In genomic region chr10:81348003-81348402, GRCh38 we compare ENCODE assay signal across 23 cellular contexts.
DNase-seq lines count a peak whose midpoint lies in the region; ATAC-seq, FAIRE-seq and TF ChIP-seq lines count a peak whose summit lies in the region.
"Had no signal": no experiment of that assay in that cellular context is flagged by ENCODE, and none has a peak within 500 bp of the region (broad histone marks: within the 10 kb centered on the region; RNA-seq: fewer than 3 reads in every experiment).

No MANE protein-coding gene starts in this region.

- TF ChIP-seq EP300 in HepG2 (IDR thresholded peaks at IDR 0.05; ENCODE audit: low read depth in 2 of 2, low read length in 2 of 2) = no peak
- TF ChIP-seq EP300 in HepG2 (CRISPR knock-in tag; IDR thresholded peaks at IDR 0.05; ENCODE audit: borderline replicate concordance) = no peak

- 63% methylated on average over 1 of the region's 1 CpG for WGBS in liver
- 3% methylated on average over 1 of the region's 1 CpG for WGBS in HepG2 (ENCODE audit: low lambda C conversion rate)
- WGBS in hepatocyte (ENCODE audit: low lambda C conversion rate, missing lambda C conversion rate) = 87% methylated on average over 1 of the region's 1 CpG

- CTCF ChIA-PET in HepG2 (lab: Yijun Ruan, JAX; ENCODE audit: low intra/inter-chr PET ratio, low total read pairs) = no interaction called here

- intact Hi-C loops in HepG2 (cut with micrococcal nuclease; ENCODE audit: unreplicated experiment) = no loop called here

- H3K36me3 ChIP-seq in liver (ENCODE audit: control insufficient read depth in 4 of 4, insufficient read depth in 3 of 4, low read depth in 1 of 4, low read length in 3 of 4) (no peaks in the 10 kb centered on the region), HepG2 (replicated peaks in 1 of 2; ENCODE audit: control insufficient read depth in 1 of 2, insufficient read depth in 2 of 2, low read length in 2 of 2) (no peaks in the 10 kb centered on the region), hepatocyte (replicated peaks; ENCODE audit: insufficient read depth, low read depth) (no peaks in the 10 kb centered on the region)
- H3K36me3 ChIP-seq: BLaER1 treated with 17β-estradiol and CSF1 and Interleukin-3, amounts not matched to agents 10 nM and 100 nM had no signal

- no peaks in the 10 kb centered on the region for H3K79me2 ChIP-seq in HepG2 (ENCODE audit: insufficient read depth, low read length)
- H3K79me2 ChIP-seq in hepatocyte = no peaks in the 10 kb centered on the region

- peak; percentile 10 for TF ChIP-seq CTCF in liver (IDR thresholded peaks at IDR 0.05; ENCODE audit: low read depth, low read length, missing input control)
- TF ChIP-seq CTCF in HepG2 (CRISPR knock-in tag; IDR thresholded peaks at IDR 0.05) = no peak
- peak; percentile 14 for TF ChIP-seq CTCF in hepatocyte (IDR thresholded peaks at IDR 0.05; ENCODE audit: poor library complexity)

- BruUV-seq in HepG2 (replicated peaks; lab: Mats Ljungman, UMichigan) = no TSS peak

- TF ChIP-seq POLR2A in HepG2 (IDR thresholded peaks at IDR 0.05; ENCODE audit: insufficient read depth in 1 of 2, low read depth in 2 of 2, low read length in 2 of 2) = no peak

- DNase-seq in HepG2 (ENCODE audit: low spot score) (no peak), RKO (ENCODE audit: low spot score) (peak; percentile 12), hepatocyte (ENCODE audit: low spot score) (no peak), NCI-H2107 treated with DMSO at 0.1 percent for 48 hours (lab: John Stamatoyannopoulos, UW; ENCODE audit: unreplicated experiment) (no peak), middle frontal gyrus (ENCODE audit: extremely low spot score, low spot score) (no peak)
- DNase-seq: 8988T; Calu3; CD8-positive, alpha-beta T cell; DMS153; NCI-H1105; NCI-H146; NCI-H2029 treated with DMSO at 0.1 percent for 48 hours; NCI-H446; NCI-H526; SIG-M5; SK-N-SH had no signal

- FAIRE-seq in HepG2 (lab: Jason Lieb, UNC) = no peak
- FAIRE-seq: GM12892, GM19239, H54 had no signal

- no peaks in the 10 kb centered on the region for H3K27me3 ChIP-seq in liver (ENCODE audit: control insufficient read depth in 4 of 4, insufficient read depth in 4 of 4, low read length in 3 of 4)
- no peaks in the 10 kb centered on the region for H3K27me3 ChIP-seq in HepG2 (ENCODE audit: control insufficient read depth in 1 of 2, insufficient read depth in 2 of 2, low read length in 2 of 2)
- no peaks in the 10 kb centered on the region for H3K27me3 ChIP-seq in hepatocyte
- H3K27me3 ChIP-seq: BLaER1 treated with 17β-estradiol and CSF1 and Interleukin-3, amounts not matched to agents 10 nM and 100 nM had no signal

- H3K27ac ChIP-seq in liver (ENCODE audit: low read depth in 1 of 2, low read length in 2 of 2) (no peak overlapping the region), HepG2 (ENCODE audit: extremely low read length, insufficient read depth, low read length) (no peak overlapping the region), hepatocyte (no peak overlapping the region)
- H3K27ac ChIP-seq: BLaER1 treated with 17β-estradiol and CSF1 and Interleukin-3, amounts not matched to agents 10 nM and 100 nM had no signal

- H3K9me3 ChIP-seq in liver (ENCODE audit: control insufficient read depth in 4 of 4, low read length in 3 of 4) (no peaks in the 10 kb centered on the region), HepG2 (ENCODE audit: low read length) (peaks cover 53% of the 10 kb centered on the region), hepatocyte (ENCODE audit: low read depth) (no peaks in the 10 kb centered on the region)
- H3K9me3 ChIP-seq: BLaER1 treated with 17β-estradiol and CSF1 and Interleukin-3, amounts not matched to agents 10 nM and 100 nM; SK-N-SH had no signal

- H3K4me3 ChIP-seq in liver (ENCODE audit: low read depth in 1 of 3, low read length in 3 of 3) (no peak overlapping the region), HepG2 (replicated peaks in 1 of 3; ENCODE audit: insufficient read depth in 1 of 3, low read depth in 2 of 3, low read length in 3 of 3) (no peak overlapping the region), hepatocyte (no peak overlapping the region)
- H3K4me3 ChIP-seq: BLaER1 treated with 17β-estradiol and CSF1 and Interleukin-3, amounts not matched to agents 10 nM and 100 nM had no signal

- ATAC-seq in HepG2 (no peak), GM21515 (IDR thresholded peaks at IDR 0.05; ENCODE audit: unreplicated experiment) (no peak), HG02642 (IDR thresholded peaks at IDR 0.05; ENCODE audit: poor library complexity, unreplicated experiment) (no peak)
- ATAC-seq: CD8-positive, alpha-beta T cell had no signal

- H3K9me2 ChIP-seq in hepatocyte (replicated peaks; ENCODE audit: insufficient read depth) = no peaks in the 10 kb centered on the region
- H3K9me2 ChIP-seq: SK-N-SH had no signal

- H3K9ac ChIP-seq in liver (ENCODE audit: low read depth in 1 of 2, low read length in 2 of 2) (no peak overlapping the region), HepG2 (ENCODE audit: insufficient read depth, low read depth, low read length) (no peak overlapping the region)
- H3K9ac ChIP-seq: BLaER1 treated with 17β-estradiol and CSF1 and Interleukin-3, amounts not matched to agents 10 nM and 100 nM; SK-N-SH had no signal

- H4K20me1 ChIP-seq in HepG2 (ENCODE audit: insufficient read depth, low read length) (no peaks in the 10 kb centered on the region), hepatocyte (ENCODE audit: insufficient read depth, poor library complexity, severe bottlenecking) (no peaks in the 10 kb centered on the region)
- H4K20me1 ChIP-seq: BLaER1 treated with 17β-estradiol and CSF1 and Interleukin-3, amounts not matched to agents 10 nM and 100 nM had no signal

- in situ Hi-C loops in HepG2 (cut with HindIII; ENCODE audit: extremely low pct_ligation_motif_present, low pct_unique_long_range_greater_than_20kb) = no loop called here

- H3K4me1 ChIP-seq in liver (ENCODE audit: control insufficient read depth in 4 of 4, insufficient read depth in 4 of 4, low read length in 3 of 4) (no peaks in the 10 kb centered on the region), HepG2 (ENCODE audit: insufficient read depth, low read length) (no peaks in the 10 kb centered on the region), hepatocyte (ENCODE audit: insufficient read depth) (no peaks in the 10 kb centered on the region)
- H3K4me1 ChIP-seq: BLaER1 treated with 17β-estradiol and CSF1 and Interleukin-3, amounts not matched to agents 10 nM and 100 nM had no signal

- H3K4me2 ChIP-seq in HepG2 (ENCODE audit: low read depth, low read length) (no peak overlapping the region), hepatocyte (no peak overlapping the region)
- H3K4me2 ChIP-seq: BLaER1 treated with 17β-estradiol and CSF1 and Interleukin-3, amounts not matched to agents 10 nM and 100 nM; SK-N-SH had no signal

- POLR2A ChIA-PET in HepG2 (lab: Yijun Ruan, JAX) = no interaction called here

- H2AFZ ChIP-seq in HepG2 (ENCODE audit: low read length) (no peak overlapping the region), hepatocyte (no peak overlapping the region)

- TF ChIP-seq RAD21 in liver (IDR thresholded peaks at IDR 0.05) (peak; percentile 34 to 58), HepG2 (CRISPR knock-in tag; IDR thresholded peaks at IDR 0.05) (no peak)

TF ChIP-seq in liver, 16 proteins besides CTCF, POLR2A, EP300 and RAD21 (continues in another document):
- TF ChIP-seq ATF3 (IDR thresholded peaks at IDR 0.05) (no peak), JUND (IDR thresholded peaks at IDR 0.05) (no peak), YY1 (IDR thresholded peaks at IDR 0.05) (no peak), ZBTB33 (IDR thresholded peaks at IDR 0.05) (no peak), SP1 (IDR thresholded peaks at IDR 0.05) (no peak), EGR1 (IDR thresholded peaks at IDR 0.05; ENCODE audit: low read depth in 2 of 2) (no peak), HNF4A (conservative IDR thresholded peaks at IDR 0.05) (no peak)

TF ChIP-seq in HepG2, 621 proteins besides CTCF, POLR2A, EP300 and RAD21 (continues in another document):
- TF ChIP-seq, protein P1, sequence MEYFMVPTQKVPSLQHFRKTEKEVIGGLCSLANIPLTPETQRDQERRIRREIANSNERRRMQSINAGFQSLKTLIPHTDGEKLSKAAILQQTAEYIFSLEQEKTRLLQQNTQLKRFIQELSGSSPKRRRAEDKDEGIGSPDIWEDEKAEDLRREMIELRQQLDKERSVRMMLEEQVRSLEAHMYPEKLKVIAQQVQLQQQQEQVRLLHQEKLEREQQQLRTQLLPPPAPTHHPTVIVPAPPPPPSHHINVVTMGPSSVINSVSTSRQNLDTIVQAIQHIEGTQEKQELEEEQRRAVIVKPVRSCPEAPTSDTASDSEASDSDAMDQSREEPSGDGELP (IDR thresholded peaks at IDR 0.05; ENCODE audit: borderline replicate concordance, low read depth) = no peak
- TF ChIP-seq ZNF768 (CRISPR knock-in tag; IDR thresholded peaks at IDR 0.05) (no peak), ISL2 (CRISPR knock-in tag; IDR thresholded peaks at IDR 0.05) (no peak), ZBTB7B (CRISPR knock-in tag; IDR thresholded peaks at IDR 0.05) (no peak), KLF13 (CRISPR knock-in tag; IDR thresholded peaks at IDR 0.05) (no peak), POLR2AphosphoS2 (IDR thresholded peaks at IDR 0.05; ENCODE audit: low read depth, low read length) (no peak), ZNF333 (CRISPR knock-in tag; IDR thresholded peaks at IDR 0.05; ENCODE audit: borderline replicate concordance) (no peak), SP1 (IDR thresholded peaks at IDR 0.05) (no peak), SP1 (CRISPR knock-in tag; IDR thresholded peaks at IDR 0.05) (no peak), RFX5 (IDR thresholded peaks at IDR 0.05; ENCODE audit: low read depth, low read length) (no peak), FUBP1 (CRISPR knock-in tag; IDR thresholded peaks at IDR 0.05; ENCODE audit: borderline replicate concordance) (no peak)
